12 cellular contexts compared by ENCODE assay signal in genomic region chr2:170509460-170510193, GRCh38.
A peak's percentile ranks its signal among the peaks of the same experiment; 100 is the strongest.
DNase-seq lines count a peak whose midpoint lies in the region; ATAC-seq and TF ChIP-seq lines count a peak whose summit lies in the region.
"Had no signal": no experiment of that assay in that cellular context is flagged by ENCODE, and none has a peak within 500 bp of the region (broad histone marks: within the 10 kb centered on the region; RNA-seq: fewer than 3 reads in every experiment).

No MANE protein-coding gene starts in this region.

- H3K4me3 Mint-ChIP-seq in activated T-helper 2 cell treated with anti-CD3 and anti-CD28 coated beads, Interferon-gamma antibody, Interleukin-2, Interleukin-4, amounts not matched to agents 10 μg/mL and 5 μg/mL and 100 μg/mL, durations not matched to agents 14 hours and 24 hours and 36 hours (ENCODE audit: low read depth), result no peak overlapping the region

- TF ChIP-seq CTCF in prostate gland (IDR thresholded peaks at IDR 0.05), result no peak

- H3K27ac Mint-ChIP-seq in activated T-helper 2 cell treated with anti-CD3 and anti-CD28 coated beads, Interferon-gamma antibody, Interleukin-2, Interleukin-4, amounts not matched to agents 10 μg/mL and 5 μg/mL and 100 μg/mL, durations not matched to agents 14 hours and 24 hours and 36 hours, result peak overlapping the region; percentile 85

- H3K4me3 ChIP-seq in prostate gland, result no peak overlapping the region

- H3K9me3 ChIP-seq in prostate gland, result no peaks in the 10 kb centered on the region

- no peaks in the 10 kb centered on the region for H3K27me3 Mint-ChIP-seq in activated T-helper 2 cell treated with anti-CD3 and anti-CD28 coated beads, Interferon-gamma antibody, Interleukin-2, Interleukin-4, amounts not matched to agents 10 μg/mL and 5 μg/mL and 100 μg/mL, durations not matched to agents 14 hours and 24 hours and 36 hours (ENCODE audit: low read depth)

- no peaks in the 10 kb centered on the region for H3K36me3 ChIP-seq in prostate gland

- no peaks in the 10 kb centered on the region for H3K27me3 ChIP-seq in prostate gland (replicated peaks; ENCODE audit: insufficient read depth)

- H3K36me3 Mint-ChIP-seq in activated T-helper 2 cell treated with anti-CD3 and anti-CD28 coated beads, Interferon-gamma antibody, Interleukin-2, Interleukin-4, amounts not matched to agents 10 μg/mL and 5 μg/mL and 100 μg/mL, durations not matched to agents 14 hours and 24 hours and 36 hours (ENCODE audit: low read depth), result no peaks in the 10 kb centered on the region

- intact Hi-C loops in activated T-helper 2 cell treated with anti-CD3 and anti-CD28 coated beads, Interferon-gamma antibody, Interleukin-2, Interleukin-4, amounts not matched to agents 10 μg/mL and 5 μg/mL and 100 μg/mL, durations not matched to agents 14 hours and 24 hours and 36 hours (cut with micrococcal nuclease), result loop anchor here (1.0 to 10.0 kb wide), 5 partner anchors 72 to 303 kb away; partner anchors contain the start of gene SP5
- intact Hi-C loops in prostate gland (cut with DNase I), result no loop called here

- 86% methylated on average over 8 of the region's 8 CpGs for WGBS in prostate gland

- H3K9me3 Mint-ChIP-seq in activated T-helper 2 cell treated with anti-CD3 and anti-CD28 coated beads, Interferon-gamma antibody, Interleukin-2, Interleukin-4, amounts not matched to agents 10 μg/mL and 5 μg/mL and 100 μg/mL, durations not matched to agents 14 hours and 24 hours and 36 hours, result no peaks in the 10 kb centered on the region

- H3K27ac ChIP-seq in prostate gland, result no peak overlapping the region
- H3K27ac ChIP-seq: VCaP had no signal

- DNase-seq in DMS 273 treated with DMSO at 0.1 percent for 48 hours (lab: John Stamatoyannopoulos, UW) (peak; percentile 11), prostate gland (ENCODE audit: low spot score) (no peak), NCI-H1092 (lab: John Stamatoyannopoulos, UW) (no peak)
- peak; percentile 38 for DNase-seq in activated T-helper 2 cell treated with anti-CD3 and anti-CD28 coated beads, Interferon-gamma antibody, Interleukin-2, Interleukin-4, amounts not matched to agents 10 μg/mL and 5 μg/mL and 100 μg/mL, durations not matched to agents 14 hours and 24 hours and 36 hours (ENCODE audit: low spot score)
- no peak for DNase-seq in stimulated activated CD4-positive, alpha-beta T cell treated with anti-CD3 and anti-CD28 coated beads, Interleukin-15, amount 100 ng/mL, for 24 hours
- DNase-seq: Kasumi-1, NCI-H187 had no signal

- H3K4me1 ChIP-seq in prostate gland (replicated peaks), result peaks cover 8% of the 10 kb centered on the region

- peaks cover 70% of the 10 kb centered on the region for H3K4me1 Mint-ChIP-seq in activated T-helper 2 cell treated with anti-CD3 and anti-CD28 coated beads, Interferon-gamma antibody, Interleukin-2, Interleukin-4, amounts not matched to agents 10 μg/mL and 5 μg/mL and 100 μg/mL, durations not matched to agents 14 hours and 24 hours and 36 hours (ENCODE audit: low read depth)

- TF ChIP-seq POLR2A in prostate gland (IDR thresholded peaks at IDR 0.05), result no peak

- ATAC-seq in GM18511 (IDR thresholded peaks at IDR 0.05; ENCODE audit: unreplicated experiment) (peak; percentile 28), HG03442 (IDR thresholded peaks at IDR 0.05; ENCODE audit: unreplicated experiment) (peak; percentile 52), GM18873 (IDR thresholded peaks at IDR 0.05; ENCODE audit: low FRiP score, unreplicated experiment) (no peak)
- ATAC-seq: sciatic nerve had no signal

Comparison
In these comparisons a context has a peak if more than half of its experiments do, and no peak if none do; other contexts are left out.
1. DNase-seq: peak in DMS 273 treated with DMSO at 0.1 percent for 48 hours (single experiment) and activated T-helper 2 cell treated with anti-CD3 and anti-CD28 coated beads, Interferon-gamma antibody, Interleukin-2, Interleukin-4, amounts not matched to agents 10 μg/mL and 5 μg/mL and 100 μg/mL, durations not matched to agents 14 hours and 24 hours and 36 hours (single experiment); none in prostate gland (single experiment), NCI-H1092 (single experiment) and stimulated activated CD4-positive, alpha-beta T cell treated with anti-CD3 and anti-CD28 coated beads, Interleukin-15, amount 100 ng/mL, for 24 hours (single experiment).